Comparison of ENCODE assay signal across 1 cellular context in genomic region chr1:109885589-109885988, GRCh38.
TF ChIP-seq lines count a peak whose summit lies in the region.

No MANE protein-coding gene starts in this region.

TF ChIP-seq in HepG2, 621 proteins besides CTCF, POLR2A, EP300 and RAD21:
- TF ChIP-seq ARID4A (CRISPR knock-in tag; IDR thresholded peaks at IDR 0.05; ENCODE audit: borderline replicate concordance) (no peak), CEBPB (IDR thresholded peaks at IDR 0.05; ENCODE audit: borderline replicate concordance, low read depth, low read length) (peak; percentile 79; the same call in 1 of the 2 replicates), ARID5B (CRISPR knock-in tag; IDR thresholded peaks at IDR 0.05) (no peak), SIN3B (IDR thresholded peaks at IDR 0.05; ENCODE audit: low read length) (no peak), ARID3A (IDR thresholded peaks at IDR 0.05; ENCODE audit: low read depth, low read length) (no peak), ZNF350 (CRISPR knock-in tag; IDR thresholded peaks at IDR 0.05; ENCODE audit: borderline replicate concordance, low read depth) (no peak), FOSL2 (CRISPR knock-in tag; IDR thresholded peaks at IDR 0.05) (peak; percentile 10; the same call in 1 of the 2 replicates), SNAPC5 (CRISPR knock-in tag; IDR thresholded peaks at IDR 0.05; ENCODE audit: borderline replicate concordance) (no peak), IKZF4 (CRISPR knock-in tag; IDR thresholded peaks at IDR 0.05; ENCODE audit: borderline replicate concordance, low read depth, not compliant biosample characterization) (no peak), KIAA2018 (CRISPR knock-in tag; IDR thresholded peaks at IDR 0.05; ENCODE audit: borderline replicate concordance) (no peak), LCORL (IDR thresholded peaks at IDR 0.05) (no peak), LCORL (CRISPR knock-in tag; IDR thresholded peaks at IDR 0.05) (0 out of 2 replicates have a peak, but pooled peaks have one; percentile 29), ETV5 (CRISPR knock-in tag; IDR thresholded peaks at IDR 0.05; ENCODE audit: borderline replicate concordance) (peak; percentile 38; the same call in 1 of the 2 replicates), ZSCAN21 (CRISPR knock-in tag; IDR thresholded peaks at IDR 0.05; ENCODE audit: borderline replicate concordance) (0 out of 2 replicates have a peak, but pooled peaks have one; percentile 17), SP4 (CRISPR knock-in tag; IDR thresholded peaks at IDR 0.05) (no peak), ZMAT3 (CRISPR knock-in tag; conservative IDR thresholded peaks at IDR 0.05) (no peak), ZNF644 (CRISPR knock-in tag; IDR thresholded peaks at IDR 0.05; ENCODE audit: low read depth) (0 out of 2 replicates have a peak, but pooled peaks have one; percentile 38), ZNF407 (CRISPR knock-in tag; IDR thresholded peaks at IDR 0.05; ENCODE audit: not compliant biosample characterization) (no peak), TFAP4 (IDR thresholded peaks at IDR 0.05; ENCODE audit: borderline replicate concordance, low read depth) (peak; percentile 58; the same call in 1 of the 2 replicates), CEBPG (CRISPR knock-in tag; IDR thresholded peaks at IDR 0.05) (peak; percentile 81), SNAI1 (CRISPR knock-in tag; IDR thresholded peaks at IDR 0.05; ENCODE audit: borderline replicate concordance) (no peak), SALL1 (CRISPR knock-in tag; IDR thresholded peaks at IDR 0.05) (0 out of 2 replicates have a peak, but pooled peaks have one; percentile 15)
